8 cellular contexts compared by ENCODE assay signal in genomic region chr5:80254767-80255424, GRCh38. TPM values are rescaled to one million over a fixed set of nuclear protein-coding genes. Genes with fewer than 3 reads are reported as not detected.
DNase-seq lines count a peak whose midpoint lies in the region; ATAC-seq and TF ChIP-seq lines count a peak whose summit lies in the region.

No MANE protein-coding gene starts in this region.

- peak overlapping the region; percentile 96 for H3K4me2 ChIP-seq in DOHH2 (ENCODE audit: low read length)

- H3K4me3 Mint-ChIP-seq in activated T-cell treated with anti-CD3 and anti-CD28 coated beads, Interleukin-2, amount 50 U/mL, for 72 hours, result peak overlapping the region; percentile 88 to 92

- H3K4me1 Mint-ChIP-seq in activated T-cell treated with anti-CD3 and anti-CD28 coated beads, Interleukin-2, amount 50 U/mL, for 72 hours (ENCODE audit: low read depth), result peaks cover 67% of the 10 kb centered on the region

- peak overlapping the region; percentile 80 for H3K4me3 ChIP-seq in DOHH2 (ENCODE audit: low read length)
- peak overlapping the region; percentile 90 to 92 for H3K4me3 ChIP-seq in gastroesophageal sphincter
- H3K4me3 ChIP-seq in neutrophil (ENCODE audit: low read depth in 1 of 2, low read length in 1 of 2), result peak overlapping the region; percentile 82 to 90

- H3K27ac Mint-ChIP-seq in activated T-cell treated with anti-CD3 and anti-CD28 coated beads, Interleukin-2, amount 50 U/mL, for 72 hours, result peak overlapping the region; percentile 94

- TF ChIP-seq CTCF in DOHH2 (IDR thresholded peaks at IDR 0.05; ENCODE audit: low read depth, low read length, poor library complexity, severe bottlenecking) (no peak), gastroesophageal sphincter (IDR thresholded peaks at IDR 0.05) (no peak), neutrophil (IDR thresholded peaks at IDR 0.05) (no peak)

- H3F3A ChIP-seq in DOHH2 (ENCODE audit: control insufficient read depth, insufficient read depth), result no peaks in the 10 kb centered on the region

- no peak for TF ChIP-seq POLR2A in gastroesophageal sphincter (IDR thresholded peaks at IDR 0.05)

- ATAC-seq in activated T-cell treated with anti-CD3 and anti-CD28 coated beads, Interleukin-2, amount 50 U/mL, for 72 hours (replicated peaks in 1 of 2), result no peak
- peak; percentile 3 for ATAC-seq in gastroesophageal sphincter
- no peak for ATAC-seq in HG02642 (IDR thresholded peaks at IDR 0.05; ENCODE audit: poor library complexity, unreplicated experiment)

- H4K20me1 ChIP-seq in DOHH2 (ENCODE audit: control insufficient read depth, insufficient read depth, low read depth, low read length), result no peaks in the 10 kb centered on the region

- H3K4me1 ChIP-seq in DOHH2 (ENCODE audit: control insufficient read depth, low read length) (peaks cover 21% of the 10 kb centered on the region), gastroesophageal sphincter (peaks cover 0 to 52% (median 0%) of the 10 kb centered on the region in 3 donors), neutrophil (ENCODE audit: control insufficient read depth in 1 of 2, insufficient read depth in 1 of 2, low read depth in 1 of 2, low read length in 1 of 2) (peaks cover 31 to 39% of the 10 kb centered on the region in 2 experiments)

- H3K9me3 ChIP-seq in DOHH2 (ENCODE audit: control insufficient read depth, insufficient read depth, low read length) (no peaks in the 10 kb centered on the region), gastroesophageal sphincter (no peaks in the 10 kb centered on the region), neutrophil (no peaks in the 10 kb centered on the region)

- no peaks in the 10 kb centered on the region for H3K9me3 Mint-ChIP-seq in activated T-cell treated with anti-CD3 and anti-CD28 coated beads, Interleukin-2, amount 50 U/mL, for 72 hours

- peaks cover 12 to 13% of the 10 kb centered on the region in 2 donors for H3K36me3 Mint-ChIP-seq in activated T-cell treated with anti-CD3 and anti-CD28 coated beads, Interleukin-2, amount 50 U/mL, for 72 hours (ENCODE audit: insufficient read depth in 2 of 2)

- H3K79me2 ChIP-seq in DOHH2 (ENCODE audit: control insufficient read depth, low read length), result peaks cover 5% of the 10 kb centered on the region

- 0 to 1% methylated on average over 16 to 17 of the region's 22 CpGs for WGBS in gastroesophageal sphincter (ENCODE audit: low coverage in 1 of 2), 2 donors

- H3K27ac ChIP-seq in DOHH2 (ENCODE audit: low read depth, low read length) (no peak overlapping the region), gastroesophageal sphincter (peak overlapping the region; percentile 69 to 98 (median 92)), neutrophil (peak overlapping the region; percentile 87)

- H3K27me3 ChIP-seq in DOHH2 (ENCODE audit: control insufficient read depth, low read length) (peaks cover 17% of the 10 kb centered on the region), gastroesophageal sphincter (no peaks in the 10 kb centered on the region), neutrophil (no peaks in the 10 kb centered on the region)

- no peak for TF ChIP-seq EP300 in gastroesophageal sphincter (IDR thresholded peaks at IDR 0.05)

- no peaks in the 10 kb centered on the region for H3K27me3 Mint-ChIP-seq in activated T-cell treated with anti-CD3 and anti-CD28 coated beads, Interleukin-2, amount 50 U/mL, for 72 hours (ENCODE audit: low read depth)

- H3K36me3 ChIP-seq in DOHH2 (ENCODE audit: control insufficient read depth, low read length), result peaks cover 3% of the 10 kb centered on the region; the same call in 1 of the 2 replicates
- no peaks in the 10 kb centered on the region for H3K36me3 ChIP-seq in gastroesophageal sphincter
- H3K36me3 ChIP-seq in neutrophil, result no peaks in the 10 kb centered on the region

- DNase-seq in HPDE6-E6E7 (ENCODE audit: extremely low spot score), result peak; percentile 27
- DNase-seq in activated T-cell treated with anti-CD3 and anti-CD28 coated beads, Interleukin-2, amount 50 U/mL, for 72 hours, result peak; percentile 32 to 39
- no peak for DNase-seq in NCI-H2171 (lab: John Stamatoyannopoulos, UW)
- no peak for DNase-seq in SKM-1 (lab: John Stamatoyannopoulos, UW; ENCODE audit: unreplicated experiment)

- no peaks in the 10 kb centered on the region for H3K9me2 ChIP-seq in DOHH2 (replicated peaks; ENCODE audit: control insufficient read depth, low read length)

RNA-seq across cellular contexts. Expression of gene SERINC5, which starts 1.0 kb away (rescaled TPM):
- total RNA-seq in activated T-cell treated with anti-CD3 and anti-CD28 coated beads, Interleukin-2, amount 50 U/mL, for 72 hours, result 10 to 100 TPM; 41.1 to 48.3 TPM
- 1 to 10 TPM; 6.5 to 9.3 (median 8.8) TPM for total RNA-seq in gastroesophageal sphincter

Comparison
In these comparisons a context has a peak if more than half of its experiments do, and no peak if none do; other contexts are left out.
1. DNase-seq: peak in HPDE6-E6E7 (single experiment) and activated T-cell treated with anti-CD3 and anti-CD28 coated beads, Interleukin-2, amount 50 U/mL, for 72 hours (2 of 2); none in NCI-H2171 (single experiment) and SKM-1 (single experiment).
2. RNA of gene SERINC5, which starts 1.0 kb away (total RNA-seq): 41.1 to 48.3 TPM in activated T-cell treated with anti-CD3 and anti-CD28 coated beads, Interleukin-2, amount 50 U/mL, for 72 hours; 6.5 to 9.3 TPM in gastroesophageal sphincter; every median in the first group is over 4 times any median in the second.
3. Peak in every context shown above with its lines, with median percentiles within 50 percentile points of each other: H3K4me3 ChIP-seq.